ENCODE assay signal across 1 cellular context in the genomic region with DNA sequence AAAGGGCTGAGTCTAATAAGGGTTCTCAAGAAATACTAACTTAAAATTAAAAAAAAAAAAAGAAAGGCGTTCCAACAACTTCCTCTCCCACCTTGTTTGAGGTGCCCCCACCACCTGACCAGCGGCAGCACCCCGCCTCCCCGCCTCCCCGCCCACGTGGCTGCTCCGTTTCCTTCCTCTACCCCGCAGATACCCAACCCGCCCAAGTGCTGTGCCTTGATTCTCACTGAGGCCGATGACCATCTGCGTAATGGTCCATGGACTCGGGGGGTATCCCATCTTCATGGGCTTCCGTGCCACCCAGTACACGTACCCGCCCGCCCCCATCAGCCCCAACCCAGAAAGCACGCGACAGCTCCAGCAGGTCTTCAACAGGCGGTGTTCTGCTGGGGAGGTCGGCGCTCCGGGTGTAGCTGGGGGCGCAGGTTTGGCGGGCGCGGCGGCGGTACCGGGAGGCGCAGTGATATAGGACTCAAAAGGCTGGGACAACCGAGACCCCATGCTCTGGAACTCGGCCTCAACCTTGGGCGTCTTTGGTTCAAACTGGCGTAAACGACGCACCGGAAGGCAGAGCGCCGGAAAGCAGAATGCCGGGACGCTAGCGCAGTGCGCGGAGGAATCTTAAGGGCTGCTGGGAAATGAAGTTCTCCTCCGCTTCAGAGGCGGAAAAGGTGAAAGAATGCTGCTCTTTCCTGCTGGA.
A peak's percentile ranks its signal among the peaks of the same experiment; 100 is the strongest.
TF ChIP-seq lines count a peak whose summit lies in the region.

A gene with protein sequence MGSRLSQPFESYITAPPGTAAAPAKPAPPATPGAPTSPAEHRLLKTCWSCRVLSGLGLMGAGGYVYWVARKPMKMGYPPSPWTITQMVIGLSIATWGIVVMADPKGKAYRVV (minus strand): TSS at position 545 of the 700 bp plus-strand sequence. CDS start 44 bp downstream, at position 501.

TF ChIP-seq in K562, 482 proteins besides CTCF, POLR2A, EP300 and RAD21 (continued from another document and continues in another):
- TF ChIP-seq, protein P1, sequence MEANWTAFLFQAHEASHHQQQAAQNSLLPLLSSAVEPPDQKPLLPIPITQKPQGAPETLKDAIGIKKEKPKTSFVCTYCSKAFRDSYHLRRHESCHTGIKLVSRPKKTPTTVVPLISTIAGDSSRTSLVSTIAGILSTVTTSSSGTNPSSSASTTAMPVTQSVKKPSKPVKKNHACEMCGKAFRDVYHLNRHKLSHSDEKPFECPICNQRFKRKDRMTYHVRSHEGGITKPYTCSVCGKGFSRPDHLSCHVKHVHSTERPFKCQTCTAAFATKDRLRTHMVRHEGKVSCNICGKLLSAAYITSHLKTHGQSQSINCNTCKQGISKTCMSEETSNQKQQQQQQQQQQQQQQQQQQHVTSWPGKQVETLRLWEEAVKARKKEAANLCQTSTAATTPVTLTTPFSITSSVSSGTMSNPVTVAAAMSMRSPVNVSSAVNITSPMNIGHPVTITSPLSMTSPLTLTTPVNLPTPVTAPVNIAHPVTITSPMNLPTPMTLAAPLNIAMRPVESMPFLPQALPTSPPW (CRISPR knock-in tag; IDR thresholded peaks at IDR 0.05) = 0 out of 2 replicates have a peak, but pooled peaks have one; percentile 43
- TF ChIP-seq SRF (CRISPR knock-in tag; IDR thresholded peaks at IDR 0.05) = no peak
- TF ChIP-seq TBL1XR1 (IDR thresholded peaks at IDR 0.05; ENCODE audit: low read length in 2 of 2) = no peak
- no peak for TF ChIP-seq NELFE (IDR thresholded peaks at IDR 0.05; ENCODE audit: insufficient read depth, insufficient read length)
- no peak for TF ChIP-seq GTF2E2 (tag; IDR thresholded peaks at IDR 0.05)
- no peak for TF ChIP-seq NFATC3 (IDR thresholded peaks at IDR 0.05)
- no peak for TF ChIP-seq ZNF431 (CRISPR knock-in tag; IDR thresholded peaks at IDR 0.05)
- TF ChIP-seq ZFPM2 (CRISPR knock-in tag; IDR thresholded peaks at IDR 0.05) = no peak
- no peak for TF ChIP-seq EWSR1 (IDR thresholded peaks at IDR 0.05; ENCODE audit: borderline replicate concordance, low read depth, partially characterized antibody)
- TF ChIP-seq, protein P2, sequence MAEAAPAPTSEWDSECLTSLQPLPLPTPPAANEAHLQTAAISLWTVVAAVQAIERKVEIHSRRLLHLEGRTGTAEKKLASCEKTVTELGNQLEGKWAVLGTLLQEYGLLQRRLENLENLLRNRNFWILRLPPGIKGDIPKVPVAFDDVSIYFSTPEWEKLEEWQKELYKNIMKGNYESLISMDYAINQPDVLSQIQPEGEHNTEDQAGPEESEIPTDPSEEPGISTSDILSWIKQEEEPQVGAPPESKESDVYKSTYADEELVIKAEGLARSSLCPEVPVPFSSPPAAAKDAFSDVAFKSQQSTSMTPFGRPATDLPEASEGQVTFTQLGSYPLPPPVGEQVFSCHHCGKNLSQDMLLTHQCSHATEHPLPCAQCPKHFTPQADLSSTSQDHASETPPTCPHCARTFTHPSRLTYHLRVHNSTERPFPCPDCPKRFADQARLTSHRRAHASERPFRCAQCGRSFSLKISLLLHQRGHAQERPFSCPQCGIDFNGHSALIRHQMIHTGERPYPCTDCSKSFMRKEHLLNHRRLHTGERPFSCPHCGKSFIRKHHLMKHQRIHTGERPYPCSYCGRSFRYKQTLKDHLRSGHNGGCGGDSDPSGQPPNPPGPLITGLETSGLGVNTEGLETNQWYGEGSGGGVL (CRISPR knock-in tag; IDR thresholded peaks at IDR 0.05) = no peak
- no peak for TF ChIP-seq PTTG1 (tag; IDR thresholded peaks at IDR 0.05; ENCODE audit: low read depth)
- TF ChIP-seq FOXJ2 (tag; IDR thresholded peaks at IDR 0.05) = no peak
- peak; percentile 48 for TF ChIP-seq SAP30 (IDR thresholded peaks at IDR 0.05; ENCODE audit: borderline replicate concordance, insufficient read depth, low read depth, low read length, poor library complexity, severe bottlenecking)
- no peak for TF ChIP-seq KDM4B (IDR thresholded peaks at IDR 0.05; ENCODE audit: borderline replicate concordance in 2 of 2, low read depth in 1 of 2)
- TF ChIP-seq, protein P3, sequence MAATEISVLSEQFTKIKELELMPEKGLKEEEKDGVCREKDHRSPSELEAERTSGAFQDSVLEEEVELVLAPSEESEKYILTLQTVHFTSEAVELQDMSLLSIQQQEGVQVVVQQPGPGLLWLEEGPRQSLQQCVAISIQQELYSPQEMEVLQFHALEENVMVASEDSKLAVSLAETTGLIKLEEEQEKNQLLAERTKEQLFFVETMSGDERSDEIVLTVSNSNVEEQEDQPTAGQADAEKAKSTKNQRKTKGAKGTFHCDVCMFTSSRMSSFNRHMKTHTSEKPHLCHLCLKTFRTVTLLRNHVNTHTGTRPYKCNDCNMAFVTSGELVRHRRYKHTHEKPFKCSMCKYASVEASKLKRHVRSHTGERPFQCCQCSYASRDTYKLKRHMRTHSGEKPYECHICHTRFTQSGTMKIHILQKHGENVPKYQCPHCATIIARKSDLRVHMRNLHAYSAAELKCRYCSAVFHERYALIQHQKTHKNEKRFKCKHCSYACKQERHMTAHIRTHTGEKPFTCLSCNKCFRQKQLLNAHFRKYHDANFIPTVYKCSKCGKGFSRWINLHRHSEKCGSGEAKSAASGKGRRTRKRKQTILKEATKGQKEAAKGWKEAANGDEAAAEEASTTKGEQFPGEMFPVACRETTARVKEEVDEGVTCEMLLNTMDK (IDR thresholded peaks at IDR 0.05; ENCODE audit: borderline replicate concordance, insufficient read depth, low read depth, low read length, poor library complexity, severe bottlenecking) = no peak
- TF ChIP-seq ARID1B (IDR thresholded peaks at IDR 0.05) = no peak
- no peak for TF ChIP-seq ILK (tag; IDR thresholded peaks at IDR 0.05; ENCODE audit: borderline replicate concordance, low read depth)
- TF ChIP-seq TCF3 (CRISPR knock-in tag; IDR thresholded peaks at IDR 0.05) = no peak
- TF ChIP-seq ZKSCAN8 (CRISPR knock-in tag; IDR thresholded peaks at IDR 0.05) = no peak
- TF ChIP-seq JUNB (CRISPR knock-in tag; conservative IDR thresholded peaks at IDR 0.05) = no peak
- no peak for TF ChIP-seq SP2 (IDR thresholded peaks at IDR 0.05; ENCODE audit: extremely low read depth, low read depth, low read length, poor library complexity, severe bottlenecking)
- TF ChIP-seq, protein P4, sequence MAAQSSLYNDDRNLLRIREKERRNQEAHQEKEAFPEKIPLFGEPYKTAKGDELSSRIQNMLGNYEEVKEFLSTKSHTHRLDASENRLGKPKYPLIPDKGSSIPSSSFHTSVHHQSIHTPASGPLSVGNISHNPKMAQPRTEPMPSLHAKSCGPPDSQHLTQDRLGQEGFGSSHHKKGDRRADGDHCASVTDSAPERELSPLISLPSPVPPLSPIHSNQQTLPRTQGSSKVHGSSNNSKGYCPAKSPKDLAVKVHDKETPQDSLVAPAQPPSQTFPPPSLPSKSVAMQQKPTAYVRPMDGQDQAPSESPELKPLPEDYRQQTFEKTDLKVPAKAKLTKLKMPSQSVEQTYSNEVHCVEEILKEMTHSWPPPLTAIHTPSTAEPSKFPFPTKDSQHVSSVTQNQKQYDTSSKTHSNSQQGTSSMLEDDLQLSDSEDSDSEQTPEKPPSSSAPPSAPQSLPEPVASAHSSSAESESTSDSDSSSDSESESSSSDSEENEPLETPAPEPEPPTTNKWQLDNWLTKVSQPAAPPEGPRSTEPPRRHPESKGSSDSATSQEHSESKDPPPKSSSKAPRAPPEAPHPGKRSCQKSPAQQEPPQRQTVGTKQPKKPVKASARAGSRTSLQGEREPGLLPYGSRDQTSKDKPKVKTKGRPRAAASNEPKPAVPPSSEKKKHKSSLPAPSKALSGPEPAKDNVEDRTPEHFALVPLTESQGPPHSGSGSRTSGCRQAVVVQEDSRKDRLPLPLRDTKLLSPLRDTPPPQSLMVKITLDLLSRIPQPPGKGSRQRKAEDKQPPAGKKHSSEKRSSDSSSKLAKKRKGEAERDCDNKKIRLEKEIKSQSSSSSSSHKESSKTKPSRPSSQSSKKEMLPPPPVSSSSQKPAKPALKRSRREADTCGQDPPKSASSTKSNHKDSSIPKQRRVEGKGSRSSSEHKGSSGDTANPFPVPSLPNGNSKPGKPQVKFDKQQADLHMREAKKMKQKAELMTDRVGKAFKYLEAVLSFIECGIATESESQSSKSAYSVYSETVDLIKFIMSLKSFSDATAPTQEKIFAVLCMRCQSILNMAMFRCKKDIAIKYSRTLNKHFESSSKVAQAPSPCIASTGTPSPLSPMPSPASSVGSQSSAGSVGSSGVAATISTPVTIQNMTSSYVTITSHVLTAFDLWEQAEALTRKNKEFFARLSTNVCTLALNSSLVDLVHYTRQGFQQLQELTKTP (IDR thresholded peaks at IDR 0.05; ENCODE audit: low read depth in 1 of 2, partially characterized antibody in 2 of 2) = peak in 1 of 2 experiments; percentile 83
- TF ChIP-seq SMARCB1 (IDR thresholded peaks at IDR 0.05; ENCODE audit: insufficient read length, low read depth) = no peak
- TF ChIP-seq KDM5B (IDR thresholded peaks at IDR 0.05; ENCODE audit: insufficient replicate concordance, low read depth, low read length) = peak; percentile 48
- no peak for TF ChIP-seq MEF2A (IDR thresholded peaks at IDR 0.05; ENCODE audit: control insufficient read depth, low read depth, low read length)
- no peak for TF ChIP-seq ZNF347 (CRISPR knock-in tag; IDR thresholded peaks at IDR 0.05; ENCODE audit: low read depth)
- TF ChIP-seq, protein P5, sequence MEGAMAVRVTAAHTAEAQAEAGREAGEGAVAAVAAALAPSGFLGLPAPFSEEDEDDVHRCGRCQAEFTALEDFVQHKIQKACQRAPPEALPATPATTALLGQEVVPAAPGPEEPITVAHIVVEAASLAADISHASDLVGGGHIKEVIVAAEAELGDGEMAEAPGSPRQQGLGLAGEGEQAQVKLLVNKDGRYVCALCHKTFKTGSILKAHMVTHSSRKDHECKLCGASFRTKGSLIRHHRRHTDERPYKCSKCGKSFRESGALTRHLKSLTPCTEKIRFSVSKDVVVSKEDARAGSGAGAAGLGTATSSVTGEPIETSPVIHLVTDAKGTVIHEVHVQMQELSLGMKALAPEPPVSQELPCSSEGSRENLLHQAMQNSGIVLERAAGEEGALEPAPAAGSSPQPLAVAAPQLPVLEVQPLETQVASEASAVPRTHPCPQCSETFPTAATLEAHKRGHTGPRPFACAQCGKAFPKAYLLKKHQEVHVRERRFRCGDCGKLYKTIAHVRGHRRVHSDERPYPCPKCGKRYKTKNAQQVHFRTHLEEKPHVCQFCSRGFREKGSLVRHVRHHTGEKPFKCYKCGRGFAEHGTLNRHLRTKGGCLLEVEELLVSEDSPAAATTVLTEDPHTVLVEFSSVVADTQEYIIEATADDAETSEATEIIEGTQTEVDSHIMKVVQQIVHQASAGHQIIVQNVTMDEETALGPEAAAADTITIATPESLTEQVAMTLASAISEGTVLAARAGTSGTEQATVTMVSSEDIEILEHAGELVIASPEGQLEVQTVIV (CRISPR knock-in tag; IDR thresholded peaks at IDR 0.05; ENCODE audit: borderline replicate concordance) = peak; percentile 95
- TF ChIP-seq, protein P6, sequence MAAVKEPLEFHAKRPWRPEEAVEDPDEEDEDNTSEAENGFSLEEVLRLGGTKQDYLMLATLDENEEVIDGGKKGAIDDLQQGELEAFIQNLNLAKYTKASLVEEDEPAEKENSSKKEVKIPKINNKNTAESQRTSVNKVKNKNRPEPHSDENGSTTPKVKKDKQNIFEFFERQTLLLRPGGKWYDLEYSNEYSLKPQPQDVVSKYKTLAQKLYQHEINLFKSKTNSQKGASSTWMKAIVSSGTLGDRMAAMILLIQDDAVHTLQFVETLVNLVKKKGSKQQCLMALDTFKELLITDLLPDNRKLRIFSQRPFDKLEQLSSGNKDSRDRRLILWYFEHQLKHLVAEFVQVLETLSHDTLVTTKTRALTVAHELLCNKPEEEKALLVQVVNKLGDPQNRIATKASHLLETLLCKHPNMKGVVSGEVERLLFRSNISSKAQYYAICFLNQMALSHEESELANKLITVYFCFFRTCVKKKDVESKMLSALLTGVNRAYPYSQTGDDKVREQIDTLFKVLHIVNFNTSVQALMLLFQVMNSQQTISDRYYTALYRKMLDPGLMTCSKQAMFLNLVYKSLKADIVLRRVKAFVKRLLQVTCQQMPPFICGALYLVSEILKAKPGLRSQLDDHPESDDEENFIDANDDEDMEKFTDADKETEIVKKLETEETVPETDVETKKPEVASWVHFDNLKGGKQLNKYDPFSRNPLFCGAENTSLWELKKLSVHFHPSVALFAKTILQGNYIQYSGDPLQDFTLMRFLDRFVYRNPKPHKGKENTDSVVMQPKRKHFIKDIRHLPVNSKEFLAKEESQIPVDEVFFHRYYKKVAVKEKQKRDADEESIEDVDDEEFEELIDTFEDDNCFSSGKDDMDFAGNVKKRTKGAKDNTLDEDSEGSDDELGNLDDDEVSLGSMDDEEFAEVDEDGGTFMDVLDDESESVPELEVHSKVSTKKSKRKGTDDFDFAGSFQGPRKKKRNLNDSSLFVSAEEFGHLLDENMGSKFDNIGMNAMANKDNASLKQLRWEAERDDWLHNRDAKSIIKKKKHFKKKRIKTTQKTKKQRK (IDR thresholded peaks at IDR 0.05; ENCODE audit: borderline replicate concordance, low read depth, low read length) = no peak
- no peak for TF ChIP-seq SP1 (CRISPR knock-in tag; IDR thresholded peaks at IDR 0.05)
- no peak for TF ChIP-seq MAFG (tag; conservative IDR thresholded peaks at IDR 0.05)
- TF ChIP-seq KLF1 (tag; IDR thresholded peaks at IDR 0.05) = no peak
- TF ChIP-seq THRAP3 (IDR thresholded peaks at IDR 0.05; ENCODE audit: borderline replicate concordance) = no peak
- TF ChIP-seq, protein P7, sequence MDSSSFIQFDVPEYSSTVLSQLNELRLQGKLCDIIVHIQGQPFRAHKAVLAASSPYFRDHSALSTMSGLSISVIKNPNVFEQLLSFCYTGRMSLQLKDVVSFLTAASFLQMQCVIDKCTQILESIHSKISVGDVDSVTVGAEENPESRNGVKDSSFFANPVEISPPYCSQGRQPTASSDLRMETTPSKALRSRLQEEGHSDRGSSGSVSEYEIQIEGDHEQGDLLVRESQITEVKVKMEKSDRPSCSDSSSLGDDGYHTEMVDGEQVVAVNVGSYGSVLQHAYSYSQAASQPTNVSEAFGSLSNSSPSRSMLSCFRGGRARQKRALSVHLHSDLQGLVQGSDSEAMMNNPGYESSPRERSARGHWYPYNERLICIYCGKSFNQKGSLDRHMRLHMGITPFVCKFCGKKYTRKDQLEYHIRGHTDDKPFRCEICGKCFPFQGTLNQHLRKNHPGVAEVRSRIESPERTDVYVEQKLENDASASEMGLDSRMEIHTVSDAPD (CRISPR knock-in tag; IDR thresholded peaks at IDR 0.05) = no peak
- TF ChIP-seq ZNF41 (CRISPR knock-in tag; conservative IDR thresholded peaks at IDR 0.05) = no peak
- TF ChIP-seq, protein P8, sequence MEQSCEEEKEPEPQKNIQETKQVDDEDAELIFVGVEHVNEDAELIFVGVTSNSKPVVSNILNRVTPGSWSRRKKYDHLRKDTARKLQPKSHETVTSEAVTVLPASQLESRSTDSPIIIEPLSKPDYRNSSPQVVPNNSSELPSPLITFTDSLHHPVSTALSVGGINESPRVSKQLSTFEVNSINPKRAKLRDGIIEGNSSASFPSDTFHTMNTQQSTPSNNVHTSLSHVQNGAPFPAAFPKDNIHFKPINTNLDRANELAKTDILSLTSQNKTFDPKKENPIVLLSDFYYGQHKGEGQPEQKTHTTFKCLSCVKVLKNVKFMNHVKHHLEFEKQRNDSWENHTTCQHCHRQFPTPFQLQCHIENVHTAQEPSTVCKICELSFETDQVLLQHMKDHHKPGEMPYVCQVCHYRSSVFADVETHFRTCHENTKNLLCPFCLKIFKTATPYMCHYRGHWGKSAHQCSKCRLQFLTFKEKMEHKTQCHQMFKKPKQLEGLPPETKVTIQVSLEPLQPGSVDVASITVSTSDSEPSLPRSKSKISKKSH (CRISPR knock-in tag; IDR thresholded peaks at IDR 0.05) = no peak
- no peak for TF ChIP-seq MECOM (CRISPR knock-in tag; IDR thresholded peaks at IDR 0.05)
- no peak for TF ChIP-seq U2AF1 (optimal IDR thresholded peaks at IDR 0.05; ENCODE audit: low read depth, low read length)
- no peak for TF ChIP-seq ADNP (tag; IDR thresholded peaks at IDR 0.05)
